Comparison of ENCODE assay signal across 21 cellular contexts in genomic region chr1:209105769-209106168, GRCh38.
A peak's percentile ranks its signal among the peaks of the same experiment; 100 is the strongest.
DNase-seq lines count a peak whose midpoint lies in the region; ATAC-seq and TF ChIP-seq lines count a peak whose summit lies in the region.
"Had no signal": no experiment of that assay in that cellular context is flagged by ENCODE, and none has a peak within 500 bp of the region (broad histone marks: within the 10 kb centered on the region; RNA-seq: fewer than 3 reads in every experiment).

No MANE protein-coding gene starts in this region.

- no peak overlapping the region for H3K4me3 Mint-ChIP-seq in T-helper 17 cell
- H3K4me3 Mint-ChIP-seq: activated CD4-positive, alpha-beta T cell treated with anti-CD3 and anti-CD28 coated beads, Interleukin-2, amount 10 ng/mL, durations not matched to agents 24 days and 14 days; activated naive CD4-positive, alpha-beta T cell treated with anti-CD3 and anti-CD28 coated beads, Interleukin-2, amount 10 ng/mL, durations not matched to agents 7 days and 5 days; activated T-cell treated with anti-CD3 and anti-CD28 coated beads, Interleukin-2, amount 50 U/mL, for 72 hours; CD8-positive, alpha-beta T cell; dendritic cell treated with granulocyte-macrophage colony-stimulating factor and Interleukin-4, amounts not matched to agents 40 ng/mL and 50 ng/mL, for 4 days; stimulated activated naive CD8-positive, alpha-beta T cell treated with anti-CD3 and anti-CD28 coated beads, Interleukin-15, amount 100 ng/mL, for 72 hours had no signal

- DNase-seq in NCI-H345 (lab: John Stamatoyannopoulos, UW) (peak; percentile 21), NCI-H345 treated with DMSO at 0.1 percent for 48 hours (lab: John Stamatoyannopoulos, UW; ENCODE audit: unreplicated experiment) (no peak), SK-N-SH (no peak), left kidney (ENCODE audit: low read depth, low spot score) (peak; percentile 12), T-helper 17 cell (no peak), Karpas-422 (no peak), NCI-H748 treated with DMSO at 0.1 percent for 48 hours (lab: John Stamatoyannopoulos, UW) (no peak), SW480 (ENCODE audit: low spot score) (no peak)
- DNase-seq: 8988T; activated CD4-positive, alpha-beta T cell treated with anti-CD3 and anti-CD28 coated beads, Interleukin-2, amount 10 ng/mL, durations not matched to agents 24 days and 14 days; activated naive CD4-positive, alpha-beta T cell treated with anti-CD3 and anti-CD28 coated beads, Interleukin-2, amount 10 ng/mL, durations not matched to agents 7 days and 5 days; activated T-cell treated with anti-CD3 and anti-CD28 coated beads, Interleukin-2, amount 50 U/mL, for 72 hours; CD8-positive, alpha-beta T cell; GDM1; lower lobe of right lung; NCI-H2029 treated with DMSO at 0.1 percent for 48 hours; stimulated activated naive CD8-positive, alpha-beta T cell treated with anti-CD3 and anti-CD28 coated beads, Interleukin-15, amount 100 ng/mL, for 72 hours; thyroid gland had no signal

- H3K9me3 ChIP-seq in SK-N-SH (no peaks in the 10 kb centered on the region), T-helper 17 cell (ENCODE audit: control insufficient read depth, low read length, poor library complexity, severe bottlenecking) (no peaks in the 10 kb centered on the region), Karpas-422 (ENCODE audit: low read length) (no peaks in the 10 kb centered on the region)
- H3K9me3 ChIP-seq: lower lobe of right lung, thyroid gland had no signal

- H3K79me2 ChIP-seq in SK-N-SH (ENCODE audit: insufficient read depth) (no peaks in the 10 kb centered on the region), Karpas-422 (ENCODE audit: low read length) (no peaks in the 10 kb centered on the region)

- no peak for TF ChIP-seq RAD21 in SK-N-SH (IDR thresholded peaks at IDR 0.05; ENCODE audit: low read length)

- H3K27me3 ChIP-seq in SK-N-SH (ENCODE audit: insufficient read depth) (no peaks in the 10 kb centered on the region), Karpas-422 (ENCODE audit: low read length) (no peaks in the 10 kb centered on the region)
- H3K27me3 ChIP-seq: thyroid gland had no signal

- WGBS in SK-N-SH (ENCODE audit: low lambda C conversion rate): 45% methylated on average over 3 of the region's 3 CpGs

- peaks cover 14% of the 10 kb centered on the region for H3F3A ChIP-seq in SK-N-SH (replicated peaks; ENCODE audit: insufficient read depth)

- TF ChIP-seq CTCF in SK-N-SH (IDR thresholded peaks at IDR 0.05): no peak

- peaks cover 2% of the 10 kb centered on the region for H3K4me1 Mint-ChIP-seq in T-helper 17 cell
- H3K4me1 Mint-ChIP-seq: activated CD4-positive, alpha-beta T cell treated with anti-CD3 and anti-CD28 coated beads, Interleukin-2, amount 10 ng/mL, durations not matched to agents 24 days and 14 days; activated naive CD4-positive, alpha-beta T cell treated with anti-CD3 and anti-CD28 coated beads, Interleukin-2, amount 10 ng/mL, durations not matched to agents 7 days and 5 days; stimulated activated naive CD8-positive, alpha-beta T cell treated with anti-CD3 and anti-CD28 coated beads, Interleukin-15, amount 100 ng/mL, for 72 hours had no signal

- H3K4me2 ChIP-seq in SK-N-SH (peak overlapping the region; percentile 51; the same call in 1 of the 2 replicates), Karpas-422 (ENCODE audit: low read depth, low read length, poor library complexity, severe bottlenecking) (no peak overlapping the region)

- no peaks in the 10 kb centered on the region for H3K36me3 ChIP-seq in SK-N-SH (replicated peaks in 1 of 2; ENCODE audit: control insufficient read depth in 1 of 2, insufficient read depth in 2 of 2, low read length in 1 of 2)
- H3K36me3 ChIP-seq in Karpas-422 (ENCODE audit: insufficient read depth, low read length): no peaks in the 10 kb centered on the region
- H3K36me3 ChIP-seq: lower lobe of right lung, thyroid gland had no signal

- TF ChIP-seq EP300 in SK-N-SH (IDR thresholded peaks at IDR 0.05; ENCODE audit: borderline replicate concordance in 1 of 2, low read depth in 1 of 2, low read length in 1 of 2): no peak

- H3K4me1 ChIP-seq in SK-N-SH (ENCODE audit: control insufficient read depth in 1 of 2, insufficient read depth in 2 of 2, low read depth in 1 of 2, low read length in 1 of 2) (peaks cover 12 to 29% of the 10 kb centered on the region in 2 experiments; a peak in 3 of 4 replicates), Karpas-422 (ENCODE audit: low read length) (no peaks in the 10 kb centered on the region)
- H3K4me1 ChIP-seq: lower lobe of right lung, thyroid gland had no signal

- H3K27ac ChIP-seq in SK-N-SH (ENCODE audit: low read depth in 2 of 2, low read length in 1 of 2) (peak overlapping the region; percentile 72 to 85), Karpas-422 (ENCODE audit: low read length) (no peak overlapping the region)
- H3K27ac ChIP-seq: lower lobe of right lung, thyroid gland, VCaP had no signal

- H4K20me1 ChIP-seq in SK-N-SH (ENCODE audit: insufficient read depth) (no peaks in the 10 kb centered on the region), Karpas-422 (ENCODE audit: insufficient read depth, low read depth, low read length) (no peaks in the 10 kb centered on the region)

- H3K36me3 Mint-ChIP-seq in T-helper 17 cell (ENCODE audit: low read depth): no peaks in the 10 kb centered on the region
- H3K36me3 Mint-ChIP-seq: activated naive CD4-positive, alpha-beta T cell treated with anti-CD3 and anti-CD28 coated beads, Interleukin-2, amount 10 ng/mL, durations not matched to agents 7 days and 5 days; CD8-positive, alpha-beta T cell had no signal

- H3K27me3 Mint-ChIP-seq in T-helper 17 cell: peaks cover 18% of the 10 kb centered on the region
- H3K27me3 Mint-ChIP-seq: activated CD4-positive, alpha-beta T cell treated with anti-CD3 and anti-CD28 coated beads, Interleukin-2, amount 10 ng/mL, durations not matched to agents 24 days and 14 days; dendritic cell treated with granulocyte-macrophage colony-stimulating factor and Interleukin-4, amounts not matched to agents 40 ng/mL and 50 ng/mL, for 4 days had no signal

- no peak overlapping the region for H3K27ac Mint-ChIP-seq in T-helper 17 cell
- H3K27ac Mint-ChIP-seq: activated CD4-positive, alpha-beta T cell treated with anti-CD3 and anti-CD28 coated beads, Interleukin-2, amount 10 ng/mL, durations not matched to agents 24 days and 14 days; activated naive CD4-positive, alpha-beta T cell treated with anti-CD3 and anti-CD28 coated beads, Interleukin-2, amount 10 ng/mL, durations not matched to agents 7 days and 5 days; activated T-cell treated with anti-CD3 and anti-CD28 coated beads, Interleukin-2, amount 50 U/mL, for 72 hours; CD8-positive, alpha-beta T cell; dendritic cell treated with granulocyte-macrophage colony-stimulating factor and Interleukin-4, amounts not matched to agents 40 ng/mL and 50 ng/mL, for 4 days; progenitor cell of endocrine pancreas; stimulated activated naive CD8-positive, alpha-beta T cell treated with anti-CD3 and anti-CD28 coated beads, Interleukin-15, amount 100 ng/mL, for 72 hours had no signal

- no peak for ATAC-seq in T-helper 17 cell
- ATAC-seq: activated T-cell treated with anti-CD3 and anti-CD28 coated beads, Interleukin-2, amount 50 U/mL, for 72 hours; CD8-positive, alpha-beta T cell; lower lobe of right lung; stimulated activated naive CD8-positive, alpha-beta T cell treated with anti-CD3 and anti-CD28 coated beads, Interleukin-15, amount 100 ng/mL, for 72 hours had no signal

- CTCF ChIA-PET in SK-N-SH (lab: Yijun Ruan, JAX): interaction anchor here (0.7 to 1.8 kb wide), 3 partner anchors 10 to 17 kb away, joined by 3 to 7 read pairs (median 6); no protein-coding TSS in a partner anchor

- peak overlapping the region; percentile 61; the same call in 1 of the 2 replicates for H2AFZ ChIP-seq in SK-N-SH (ENCODE audit: low read depth)
- H2AFZ ChIP-seq in Karpas-422 (ENCODE audit: low read length): no peak overlapping the region

- no peak overlapping the region for H3K9ac ChIP-seq in SK-N-SH
- no peak overlapping the region for H3K9ac ChIP-seq in Karpas-422 (ENCODE audit: low read length)

- POLR2A ChIA-PET in SK-N-SH (lab: Yijun Ruan, JAX): no interaction called here

- H3K9me2 ChIP-seq in SK-N-SH: no peaks in the 10 kb centered on the region
- H3K9me2 ChIP-seq in Karpas-422 (replicated peaks; ENCODE audit: insufficient read depth, low read length): no peaks in the 10 kb centered on the region

- H3K4me3 ChIP-seq in SK-N-SH (ENCODE audit: low read depth in 2 of 2, low read length in 1 of 2): no peak overlapping the region
- no peak overlapping the region for H3K4me3 ChIP-seq in Karpas-422 (ENCODE audit: low read length)
- H3K4me3 ChIP-seq: lower lobe of right lung, thyroid gland had no signal

TF ChIP-seq in SK-N-SH, 30 proteins besides CTCF, POLR2A, EP300 and RAD21:
- TF ChIP-seq NRF1 (IDR thresholded peaks at IDR 0.05; ENCODE audit: low read depth, low read length) (no peak), PBX3 (IDR thresholded peaks at IDR 0.05) (0 out of 2 replicates have a peak, but pooled peaks have one; percentile 10)

Comparison
In these comparisons a context has a peak if more than half of its experiments do, and no peak if none do; other contexts are left out.
1. DNase-seq: peak in NCI-H345 (single experiment) and left kidney (single experiment); none in NCI-H345 treated with DMSO at 0.1 percent for 48 hours (single experiment), SK-N-SH (single experiment), T-helper 17 cell (0 of 3), Karpas-422 (single experiment), NCI-H748 treated with DMSO at 0.1 percent for 48 hours (single experiment) and SW480 (single experiment).